Comparison of ENCODE assay signal across 26 cellular contexts in the genomic region with DNA sequence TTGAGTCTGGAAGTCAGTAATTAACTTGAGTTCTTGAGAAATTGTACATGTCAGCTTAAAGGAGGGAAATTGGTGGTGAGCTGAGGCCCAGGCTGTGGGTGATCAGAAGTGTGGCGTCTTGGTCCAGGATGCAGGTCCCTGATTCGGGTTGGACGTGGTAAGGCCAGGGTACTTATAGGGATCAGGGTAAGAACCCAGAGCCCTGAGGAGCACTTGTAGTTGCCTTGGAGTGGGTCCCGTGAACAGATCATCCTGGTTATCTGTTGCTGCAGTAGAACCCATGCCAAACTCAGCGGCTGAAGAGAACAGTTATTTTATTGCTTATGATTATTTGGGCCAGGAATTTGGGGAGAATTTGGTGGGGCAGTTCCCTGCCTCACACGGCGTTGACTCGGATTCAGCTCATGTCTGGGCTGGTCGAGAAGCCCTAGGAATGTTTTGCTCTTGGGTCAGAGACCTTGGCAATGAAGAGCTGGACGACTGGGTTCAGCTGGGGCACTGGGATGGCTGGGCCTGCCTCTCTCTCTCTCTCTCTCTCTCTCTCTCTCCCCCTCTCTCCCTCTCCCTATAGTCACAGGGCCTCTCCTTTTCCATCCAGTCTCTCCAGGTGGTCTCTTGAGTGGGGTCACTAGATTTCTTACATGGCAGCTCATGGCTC.
"Had no signal": no experiment of that assay in that cellular context is flagged by ENCODE, and none has a peak within 500 bp of the region (broad histone marks: within the 10 kb centered on the region; RNA-seq: fewer than 3 reads in every experiment).

No MANE protein-coding gene starts in this region.

- H3K36me3 Mint-ChIP-seq: mesothelial cell of epicardium, naive B cell, neural progenitor cell, WTC11 had no signal

- H3K4me1 ChIP-seq: neural progenitor cell, right lobe of liver, thyroid gland had no signal

- H3K27me3 Mint-ChIP-seq: activated CD4-positive, alpha-beta T cell treated with anti-CD3 and anti-CD28 coated beads, Interleukin-2, amount 10 ng/mL, durations not matched to agents 7 days and 5 days; activated CD8-positive, alpha-beta T cell treated with anti-CD3 and anti-CD28 coated beads for 36 hours; activated T-helper 17 cell treated with anti-CD3 and anti-CD28 coated beads, Interleukin-2, amount 50 U/mL, for 72 hours; naive B cell; stimulated activated naive CD8-positive, alpha-beta T cell treated with anti-CD3 and anti-CD28 coated beads, Interleukin-15, amount 100 ng/mL, for 72 hours had no signal

- H3K27ac Mint-ChIP-seq: activated CD4-positive, alpha-beta T cell treated with anti-CD3 and anti-CD28 coated beads, Interleukin-2, amount 10 ng/mL, durations not matched to agents 7 days and 5 days; activated CD8-positive, alpha-beta T cell treated with anti-CD3 and anti-CD28 coated beads for 36 hours; activated T-helper 17 cell treated with anti-CD3 and anti-CD28 coated beads, Interleukin-2, amount 50 U/mL, for 72 hours; endodermal cell; mesothelial cell of epicardium; naive B cell; neural progenitor cell; stimulated activated naive CD8-positive, alpha-beta T cell treated with anti-CD3 and anti-CD28 coated beads, Interleukin-15, amount 100 ng/mL, for 72 hours; WTC11 had no signal

- H3K4me3 ChIP-seq: neural progenitor cell, right lobe of liver, skin epidermis, thyroid gland had no signal

- ATAC-seq: activated CD8-positive, alpha-beta T cell treated with anti-CD3 and anti-CD28 coated beads for 36 hours; activated T-cell treated with anti-CD3 and anti-CD28 coated beads, Interleukin-2, amount 50 U/mL, for 4 hours; activated T-helper 17 cell treated with anti-CD3 and anti-CD28 coated beads, Interleukin-2, amount 50 U/mL, for 72 hours; esophagus mucosa; right lobe of liver; stimulated activated naive CD8-positive, alpha-beta T cell treated with anti-CD3 and anti-CD28 coated beads, Interleukin-15, amount 100 ng/mL, for 72 hours had no signal

- H3K36me3 ChIP-seq: brain microvascular endothelial cell, neural progenitor cell, right lobe of liver, thyroid gland had no signal

- H3K9me3 ChIP-seq: right lobe of liver, thyroid gland had no signal

- H3K9me3 Mint-ChIP-seq: activated CD4-positive, alpha-beta T cell treated with anti-CD3 and anti-CD28 coated beads, Interleukin-2, amount 10 ng/mL, durations not matched to agents 7 days and 5 days; activated CD8-positive, alpha-beta T cell treated with anti-CD3 and anti-CD28 coated beads for 36 hours; activated T-cell treated with anti-CD3 and anti-CD28 coated beads, Interleukin-2, amount 50 U/mL, for 4 hours; activated T-helper 17 cell treated with anti-CD3 and anti-CD28 coated beads, Interleukin-2, amount 50 U/mL, for 72 hours; endodermal cell; mesothelial cell of epicardium; neural progenitor cell; stimulated activated naive CD8-positive, alpha-beta T cell treated with anti-CD3 and anti-CD28 coated beads, Interleukin-15, amount 100 ng/mL, for 72 hours had no signal

- H3K27ac ChIP-seq: brain microvascular endothelial cell, neural progenitor cell, right lobe of liver, skin epidermis, thyroid gland had no signal

- H3K4me3 Mint-ChIP-seq: activated CD4-positive, alpha-beta T cell treated with anti-CD3 and anti-CD28 coated beads, Interleukin-2, amount 10 ng/mL, durations not matched to agents 7 days and 5 days; activated CD8-positive, alpha-beta T cell treated with anti-CD3 and anti-CD28 coated beads for 36 hours; activated T-cell treated with anti-CD3 and anti-CD28 coated beads, Interleukin-2, amount 50 U/mL, for 4 hours; activated T-helper 17 cell treated with anti-CD3 and anti-CD28 coated beads, Interleukin-2, amount 50 U/mL, for 72 hours; endodermal cell; mesothelial cell of epicardium; naive B cell; neural progenitor cell; stimulated activated naive CD8-positive, alpha-beta T cell treated with anti-CD3 and anti-CD28 coated beads, Interleukin-15, amount 100 ng/mL, for 72 hours; WTC11 had no signal

- H3K4me1 Mint-ChIP-seq: activated CD4-positive, alpha-beta T cell treated with anti-CD3 and anti-CD28 coated beads, Interleukin-2, amount 10 ng/mL, durations not matched to agents 7 days and 5 days; endodermal cell; mesothelial cell of epicardium; naive B cell; stimulated activated naive CD8-positive, alpha-beta T cell treated with anti-CD3 and anti-CD28 coated beads, Interleukin-15, amount 100 ng/mL, for 72 hours had no signal

- H3K27me3 ChIP-seq: brain microvascular endothelial cell, neural progenitor cell, right lobe of liver, thyroid gland had no signal

- DNase-seq: activated CD4-positive, alpha-beta T cell treated with anti-CD3 and anti-CD28 coated beads for 1 hour; activated CD4-positive, alpha-beta T cell treated with anti-CD3 and anti-CD28 coated beads, Interleukin-2, amount 10 ng/mL, durations not matched to agents 7 days and 5 days; activated CD8-positive, alpha-beta T cell treated with anti-CD3 and anti-CD28 coated beads for 36 hours; activated gamma-delta T cell treated with Interleukin-2 at 50 U/mL for 16 hours; activated naive CD4-positive, alpha-beta T cell treated with anti-CD3 and anti-CD28 coated beads, Interleukin-2, amount 50 U/mL, for 16 hours; activated T-cell treated with anti-CD3 and anti-CD28 coated beads, Interleukin-2, amount 50 U/mL, for 4 hours; amniotic stem cell; brain microvascular endothelial cell; caudate nucleus; endodermal cell; foreskin fibroblast; naive B cell; posterior cingulate gyrus; right lobe of liver; stimulated activated CD4-positive, alpha-beta T cell treated with anti-CD3 and anti-CD28 coated beads, Interleukin-12 subunit alpha, Interleukin-12 subunit beta, amount 100 ng/mL, for 4 hours; stimulated activated CD4-positive, alpha-beta T cell treated with anti-CD3 and anti-CD28 coated beads, Interleukin-4, amount 100 ng/mL, for 1 hour; stimulated activated naive CD8-positive, alpha-beta T cell treated with anti-CD3 and anti-CD28 coated beads, Interleukin-15, amount 100 ng/mL, for 72 hours; substantia nigra; T-helper 2 cell; thyroid gland had no signal
